In the genomic region with DNA sequence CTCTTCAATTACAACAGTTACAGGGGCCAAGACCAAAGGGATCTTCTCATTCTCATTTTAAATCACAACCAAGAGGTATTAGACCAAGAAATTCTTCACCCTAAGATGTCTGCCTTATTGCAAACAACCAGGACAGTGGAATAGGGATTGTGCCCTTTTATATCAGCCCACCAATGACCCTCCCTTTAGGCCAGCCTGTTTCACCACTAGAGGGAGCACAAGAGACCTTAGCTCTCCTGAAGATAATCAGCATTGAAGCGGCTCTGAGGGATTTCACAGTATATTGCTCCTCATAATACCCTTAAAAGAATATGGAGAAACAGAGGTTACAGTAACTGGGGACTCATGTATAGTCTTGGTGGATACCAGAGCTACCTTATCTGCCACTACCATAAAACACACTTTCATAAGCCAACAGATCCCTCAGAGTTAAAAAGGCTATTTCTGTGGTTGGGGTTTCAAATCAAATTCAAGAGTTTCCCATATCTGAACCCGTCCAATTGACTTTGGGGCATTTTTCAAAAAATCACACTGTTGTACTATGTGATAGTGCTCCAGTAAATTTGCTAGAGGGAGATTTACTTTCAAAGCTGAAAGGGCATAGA, we compare ENCODE assay signal across 9 cellular contexts. TPM values are rescaled to one million over a fixed set of nuclear protein-coding genes. Genes with fewer than 3 reads are reported as not detected.
DNase-seq lines count a peak whose midpoint lies in the region; ATAC-seq, FAIRE-seq and TF ChIP-seq lines count a peak whose summit lies in the region.
"Not testable (repeated sequence)": the region's sequence is repeated elsewhere in the genome, so short reads cannot be mapped to it uniquely, and the experiment has no call there.
"Had no signal": no experiment of that assay in that cellular context is flagged by ENCODE, and none has a peak within 500 bp of the region (broad histone marks: within the 10 kb centered on the region; RNA-seq: fewer than 3 reads in every experiment).

No MANE protein-coding gene starts in this region.

- POLR2A ChIA-PET in AG04449 (lab: Yijun Ruan, JAX) = not testable (repeated sequence)

- H3K4me1 ChIP-seq in mammary epithelial cell (ENCODE audit: insufficient read depth, low read length); neural progenitor cell: not testable (repeated sequence)

- not testable (repeated sequence) for H3K36me3 Mint-ChIP-seq in neural progenitor cell

- BruUV-seq in mammary epithelial cell (replicated peaks; lab: Mats Ljungman, UMichigan) = not testable (repeated sequence)

- dilution Hi-C loops in mammary epithelial cell (cut with HindIII; ENCODE audit: low sequenced_read_pairs) = not testable (repeated sequence)

- intact Hi-C loops in mammary epithelial cell (cut with micrococcal nuclease) = loop anchor here (2.0 kb wide), 1 partner anchor 60 kb away; no protein-coding TSS in a partner anchor
- intact Hi-C loops in left ventricle myocardium superior (cut with micrococcal nuclease) = not testable (repeated sequence)

- not testable (repeated sequence) for H3K9me3 ChIP-seq in mammary epithelial cell (replicated peaks; ENCODE audit: insufficient read depth, low read length); neural progenitor cell (ENCODE audit: low read depth)

- DNase-seq in AG04449 (ENCODE audit: low read depth, low spot score); GM12891 (ENCODE audit: insufficient read length, low spot score); mammary epithelial cell; left ventricle myocardium superior: not testable (repeated sequence)
- DNase-seq in NCI-H1105 treated with DMSO at 0.1 percent for 48 hours (lab: John Stamatoyannopoulos, UW) (peak; percentile 2), neural progenitor cell (ENCODE audit: low spot score) (peak; percentile 37)

- TF ChIP-seq CTCF in AG04449 (IDR thresholded peaks at IDR 0.05; ENCODE audit: insufficient read depth, low read length, missing control alignments) = peak; percentile 7
- peak; percentile 21 to 32 for TF ChIP-seq CTCF in mammary epithelial cell (conservative IDR thresholded peaks at IDR 0.05 in 1 of 2, IDR thresholded peaks at IDR 0.05 in 1 of 2; ENCODE audit: extremely low read depth in 1 of 2, insufficient read depth in 1 of 2, low read depth in 1 of 2, low read length in 2 of 2)
- TF ChIP-seq CTCF in neural progenitor cell (IDR thresholded peaks at IDR 0.05) = peak; percentile 72

- in situ Hi-C loops in mammary epithelial cell (cut with MboI; ENCODE audit: low sequenced_read_pairs in 2 of 2) = not testable (repeated sequence)

- not testable (repeated sequence) for H3F3A ChIP-seq in neural progenitor cell (ENCODE audit: low read depth)

- H3K4me3 ChIP-seq in AG04449 (ENCODE audit: low read depth, low read length); mammary epithelial cell (replicated peaks in 1 of 3; ENCODE audit: insufficient read depth in 1 of 3, low read depth in 2 of 3, low read length in 3 of 3); neural progenitor cell: not testable (repeated sequence)

- not testable (repeated sequence) for H3K27ac Mint-ChIP-seq in neural progenitor cell

- H2AFZ ChIP-seq in mammary epithelial cell (ENCODE audit: low read depth, low read length); neural progenitor cell (replicated peaks): not testable (repeated sequence)

- H3K36me3 ChIP-seq in mammary epithelial cell (ENCODE audit: insufficient read depth, low read length); neural progenitor cell: not testable (repeated sequence)

- FAIRE-seq in GM12891 (lab: Jason Lieb, UNC) (peak; percentile 60), TTC549 (lab: Jason Lieb, UNC) (peak; percentile 87)

- 0% methylated on average over 1 of the region's 2 CpGs for WGBS in mammary epithelial cell (ENCODE audit: low coverage, missing lambda C conversion rate)

- not testable (repeated sequence) for H3K4me3 Mint-ChIP-seq in neural progenitor cell

- not testable (repeated sequence) for H3K4me2 ChIP-seq in mammary epithelial cell (ENCODE audit: insufficient read depth, low read depth, low read length); neural progenitor cell

- not testable (repeated sequence) for H3K9me3 Mint-ChIP-seq in neural progenitor cell

- H3K27ac ChIP-seq in mammary epithelial cell (ENCODE audit: insufficient read depth, low read depth, low read length); neural progenitor cell: not testable (repeated sequence)

- not testable (repeated sequence) for H3K27me3 ChIP-seq in mammary epithelial cell (ENCODE audit: insufficient read depth, low read length); neural progenitor cell

- not testable (repeated sequence) for TF ChIP-seq POLR2A in GM12891 (IDR thresholded peaks at IDR 0.05; ENCODE audit: low read depth, low read length)

- not testable (repeated sequence) for H3K79me2 ChIP-seq in mammary epithelial cell (ENCODE audit: insufficient read depth, low read length); neural progenitor cell (ENCODE audit: low read depth)

- H3K9ac ChIP-seq in mammary epithelial cell (ENCODE audit: insufficient read depth, low read length); neural progenitor cell: not testable (repeated sequence)

- H3K27me3 Mint-ChIP-seq in neural progenitor cell (ENCODE audit: insufficient read depth, low read depth) = not testable (repeated sequence)

- H3K4me1 Mint-ChIP-seq in neural progenitor cell = not testable (repeated sequence)

- ATAC-seq in HG02623 (IDR thresholded peaks at IDR 0.05; ENCODE audit: unreplicated experiment) = peak; percentile 57
- ATAC-seq in left ventricle myocardium superior = peak; percentile 63

- H4K20me1 ChIP-seq in mammary epithelial cell (ENCODE audit: insufficient read depth, low read length); neural progenitor cell (ENCODE audit: low read depth): not testable (repeated sequence)

- CTCF ChIA-PET in AG04449 (lab: Yijun Ruan, JAX) = interaction anchor here (0.7 kb wide), 2 partner anchors 63 to 67 kb away, joined by 3 to 4 read pairs; no protein-coding TSS in a partner anchor
- CTCF ChIA-PET in mammary epithelial cell (lab: Charles Lee; ENCODE audit: low non-redundant PET) = not testable (repeated sequence)

RNA-seq across cellular contexts. Expression of a gene that starts 11.5 kb away (rescaled TPM):
- polyA plus RNA-seq in GM12891 (2012; ENCODE audit: low read depth, missing spikeins) = not detected
- total RNA-seq in mammary epithelial cell (not detected), left ventricle myocardium superior (not detected), neural progenitor cell (ENCODE audit: low replicate concordance) (not detected in 2 replicates)
- not detected for polyA plus RNA-seq in mammary epithelial cell
- polyA minus RNA-seq in mammary epithelial cell = not detected
- total RNA-seq: mesenteric fat pad had no signal

Comparison
In these comparisons a context has a peak if more than half of its experiments do, and no peak if none do; other contexts are left out.
1. CTCF ChIP-seq: peak in every context shown above with its lines; median percentile 72 in neural progenitor cell; 26 in mammary epithelial cell; 7 in AG04449.